ENCODE assay signal across 30 cellular contexts in genomic region chr1:223758734-223759133, GRCh38.
"Had no signal": no experiment of that assay in that cellular context is flagged by ENCODE, and none has a peak within 500 bp of the region (broad histone marks: within the 10 kb centered on the region; RNA-seq: fewer than 3 reads in every experiment).

No MANE protein-coding gene starts in this region.

- H3K27me3 Mint-ChIP-seq: activated CD4-positive, alpha-beta memory T cell treated with anti-CD3 and anti-CD28 coated beads for 36 hours; activated naive CD8-positive, alpha-beta T cell treated with anti-CD3 and anti-CD28 coated beads for 36 hours; activated T-helper 17 cell treated with anti-CD3 and anti-CD28 coated beads, Interleukin-2, amount 50 U/mL, for 72 hours had no signal

- ATAC-seq: activated T-cell treated with anti-CD3 and anti-CD28 coated beads, Interleukin-2, amount 50 U/mL, for 72 hours; activated T-helper 17 cell treated with anti-CD3 and anti-CD28 coated beads, Interleukin-2, amount 50 U/mL, for 72 hours; PC-3 had no signal

- H3K4me2 ChIP-seq: SK-N-SH had no signal

- DNase-seq: activated CD4-positive, alpha-beta memory T cell treated with anti-CD3 and anti-CD28 coated beads for 36 hours; activated CD4-positive, alpha-beta T cell treated with anti-CD3 and anti-CD28 coated beads, Interleukin-2, amount 50 U/mL, for 1 hour; activated CD8-positive, alpha-beta memory T cell treated with anti-CD3 and anti-CD28 coated beads, Interleukin-2, amount 50 U/mL, for 4 hours; activated naive CD4-positive, alpha-beta T cell; activated naive CD4-positive, alpha-beta T cell treated with anti-CD3 and anti-CD28 coated beads, Interleukin-2, amount 50 U/mL, for 16 hours; activated naive CD8-positive, alpha-beta T cell treated with anti-CD3 and anti-CD28 coated beads for 36 hours; activated T-cell treated with anti-CD3 and anti-CD28 coated beads for 4 hours; activated T-cell treated with anti-CD3 and anti-CD28 coated beads, Interleukin-2, amount 50 U/mL, for 72 hours; amniotic stem cell; aorta; cerebellar nuclear complex; NCI-H1105 treated with DMSO at 0.1 percent for 48 hours; NCI-H1436; NCI-H1694; NCI-H1930; NCI-H2081 treated with DMSO at 0.1 percent for 48 hours; NCI-H226; NCI-H446 treated with DMSO at 0.1 percent for 48 hours; NCI-H524; NCI-H748 treated with DMSO at 0.1 percent for 48 hours; NK-92 treated with Interleukin-12 subunit alpha and Interleukin-12 subunit beta, amount 100 ng/mL, for 24 hours; PC-3; Peyer's patch; RPMI8226; SK-N-SH; T-helper 2 cell; T-helper 9 cell had no signal

- H3K9ac ChIP-seq: SK-N-SH had no signal

- H3K4me3 Mint-ChIP-seq: activated CD4-positive, alpha-beta memory T cell treated with anti-CD3 and anti-CD28 coated beads for 36 hours; activated naive CD8-positive, alpha-beta T cell treated with anti-CD3 and anti-CD28 coated beads for 36 hours; activated T-cell treated with anti-CD3 and anti-CD28 coated beads, Interleukin-2, amount 50 U/mL, for 72 hours; activated T-helper 17 cell treated with anti-CD3 and anti-CD28 coated beads, Interleukin-2, amount 50 U/mL, for 72 hours had no signal

- H3K36me3 ChIP-seq: WERI-Rb-1 had no signal

- H3K4me3 ChIP-seq: Peyer's patch, SJSA1 had no signal

- H3K4me1 ChIP-seq: Peyer's patch, SJSA1 had no signal

- H3K9me3 ChIP-seq: Peyer's patch, SJSA1, SK-N-SH had no signal

- H3K27ac Mint-ChIP-seq: activated CD4-positive, alpha-beta memory T cell treated with anti-CD3 and anti-CD28 coated beads for 36 hours; activated naive CD8-positive, alpha-beta T cell treated with anti-CD3 and anti-CD28 coated beads for 36 hours; activated T-cell treated with anti-CD3 and anti-CD28 coated beads, Interleukin-2, amount 50 U/mL, for 72 hours; activated T-helper 17 cell treated with anti-CD3 and anti-CD28 coated beads, Interleukin-2, amount 50 U/mL, for 72 hours had no signal

- H3K4me1 Mint-ChIP-seq: activated naive CD8-positive, alpha-beta T cell treated with anti-CD3 and anti-CD28 coated beads for 36 hours; activated T-helper 17 cell treated with anti-CD3 and anti-CD28 coated beads, Interleukin-2, amount 50 U/mL, for 72 hours had no signal

- H3K9me3 Mint-ChIP-seq: activated CD4-positive, alpha-beta memory T cell treated with anti-CD3 and anti-CD28 coated beads for 36 hours; activated naive CD8-positive, alpha-beta T cell treated with anti-CD3 and anti-CD28 coated beads for 36 hours; activated T-cell treated with anti-CD3 and anti-CD28 coated beads, Interleukin-2, amount 50 U/mL, for 72 hours; activated T-helper 17 cell treated with anti-CD3 and anti-CD28 coated beads, Interleukin-2, amount 50 U/mL, for 72 hours had no signal

- H3K27me3 ChIP-seq: Peyer's patch, SJSA1 had no signal

- H3K27ac ChIP-seq: Peyer's patch, SJSA1, WERI-Rb-1 had no signal
